ENCODE assay signal across 11 cellular contexts in the genomic region with DNA sequence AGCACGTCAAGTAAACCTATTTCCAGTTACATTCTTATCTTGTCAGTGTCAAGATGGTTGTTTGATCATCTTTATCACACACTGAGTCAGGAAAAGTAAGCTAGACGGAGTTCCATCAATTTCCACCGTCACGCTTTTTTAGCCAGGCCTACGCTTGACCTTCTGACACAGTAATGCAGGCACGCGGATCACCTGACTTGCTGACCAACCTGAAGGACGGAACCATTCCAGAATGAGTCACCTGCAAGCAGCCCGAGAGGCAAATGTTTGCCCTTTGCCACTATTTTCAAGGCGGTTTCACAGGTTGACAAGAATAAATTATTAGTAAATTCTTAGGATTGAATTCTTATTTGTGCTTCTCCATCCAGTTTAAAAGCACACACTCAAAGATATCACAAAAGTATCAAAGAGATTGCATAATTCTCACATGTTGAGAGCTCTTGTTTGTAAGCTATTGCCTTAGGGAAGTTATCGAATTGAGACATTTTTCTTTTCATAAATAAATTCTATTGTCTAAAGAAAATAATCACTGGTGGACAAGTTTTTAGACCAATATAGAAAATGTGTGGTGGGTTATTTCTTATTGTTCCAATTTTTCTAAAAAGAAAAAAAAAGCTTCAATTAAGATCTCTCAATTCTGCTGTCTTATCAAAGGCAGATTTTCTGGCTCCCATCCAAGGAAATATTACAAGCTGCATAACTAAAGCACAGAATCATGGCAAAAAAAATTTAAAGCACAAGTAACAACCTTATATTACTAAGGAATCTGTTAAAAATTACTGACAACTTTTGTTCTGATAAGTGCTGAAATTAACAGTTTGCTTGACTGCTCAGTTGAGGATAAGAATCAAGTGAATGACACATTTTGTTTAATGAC. TPM values are rescaled to one million over a fixed set of nuclear protein-coding genes. Genes with fewer than 3 reads are reported as not detected.
DNase-seq lines count a peak whose midpoint lies in the region; ATAC-seq and TF ChIP-seq lines count a peak whose summit lies in the region.
"Had no signal": no experiment of that assay in that cellular context is flagged by ENCODE, and none has a peak within 500 bp of the region (broad histone marks: within the 10 kb centered on the region; RNA-seq: fewer than 3 reads in every experiment).

No MANE protein-coding gene starts in this region.

- TF ChIP-seq POLR2A in body of pancreas (IDR thresholded peaks at IDR 0.05) (no peak), uterus (IDR thresholded peaks at IDR 0.05) (no peak)

- no peaks in the 10 kb centered on the region for H3K27me3 ChIP-seq in BLaER1
- H3K27me3 ChIP-seq in body of pancreas = no peaks in the 10 kb centered on the region
- no peaks in the 10 kb centered on the region for H3K27me3 ChIP-seq in uterus

- H3K9me3 ChIP-seq in BLaER1 (peaks cover 5% of the 10 kb centered on the region; the same call in 1 of the 2 replicates), body of pancreas (no peaks in the 10 kb centered on the region), uterus (no peaks in the 10 kb centered on the region)

- peak overlapping the region; percentile 96 for H3K4me2 ChIP-seq in BLaER1

- H3K36me3 ChIP-seq in BLaER1 (peaks cover 31% of the 10 kb centered on the region; the same call in 1 of the 2 replicates), body of pancreas (replicated peaks in 1 of 2; ENCODE audit: insufficient read depth in 1 of 2, low read depth in 2 of 2) (peaks cover 0 to 2% of the 10 kb centered on the region in 2 donors), uterus (no peaks in the 10 kb centered on the region)

- H4K20me1 ChIP-seq in BLaER1 = no peaks in the 10 kb centered on the region

- intact Hi-C loops in body of pancreas (cut with DNase I) (loop anchor here (10.0 kb wide), 1 partner anchor 47 kb away; no protein-coding TSS in a partner anchor), uterus (cut with DNase I; ENCODE audit: low total_unique reads) (no loop called here)

- no peak overlapping the region for H3K4me3 Mint-ChIP-seq in mesothelial cell of epicardium

- no peaks in the 10 kb centered on the region for H3K27me3 Mint-ChIP-seq in mesothelial cell of epicardium (ENCODE audit: low read depth)

- H3K4me1 ChIP-seq in BLaER1 = peaks cover 86% of the 10 kb centered on the region
- H3K4me1 ChIP-seq in body of pancreas = peaks cover 11% of the 10 kb centered on the region
- no peaks in the 10 kb centered on the region for H3K4me1 ChIP-seq in uterus

- DNase-seq in HK-2 (ENCODE audit: unreplicated experiment) (peak; percentile 87), body of pancreas (peak; percentile 57 to 87 (median 70)), mesothelial cell of epicardium (ENCODE audit: low spot score in 2 of 2, unreplicated experiment in 2 of 2) (no peak), iPS-NIHi7 (ENCODE audit: extremely low spot score) (no peak), NCI-H2227 (lab: John Stamatoyannopoulos, UW; ENCODE audit: unreplicated experiment) (no peak), uterus (no peak)
- DNase-seq: activated CD4-positive, alpha-beta T cell treated with anti-CD3 and anti-CD28 coated beads, Interleukin-2, amount 50 U/mL, for 4 hours; Kasumi-1 had no signal

- H3K27ac ChIP-seq in BLaER1 (peak overlapping the region; percentile 96), body of pancreas (peak overlapping the region; percentile 43 to 63 (median 54)), uterus (no peak overlapping the region)
- H3K27ac ChIP-seq: coronary artery had no signal

- WGBS in body of pancreas, 2 donors = 48 to 52% methylated on average over 11 of the region's 11 CpGs

- no peaks in the 10 kb centered on the region for H3K9me3 Mint-ChIP-seq in mesothelial cell of epicardium

- peaks cover 74% of the 10 kb centered on the region for H3K4me1 Mint-ChIP-seq in mesothelial cell of epicardium

- H3K27ac Mint-ChIP-seq in mesothelial cell of epicardium = peak overlapping the region; percentile 89

- ATAC-seq in body of pancreas = peak; percentile 93
- no peak for ATAC-seq in GM21717 (IDR thresholded peaks at IDR 0.05; ENCODE audit: unreplicated experiment)

- TF ChIP-seq CTCF in body of pancreas (IDR thresholded peaks at IDR 0.05) (no peak), mesothelial cell of epicardium (IDR thresholded peaks at IDR 0.05; ENCODE audit: unreplicated experiment) (no peak), uterus (IDR thresholded peaks at IDR 0.05) (no peak)

- peak overlapping the region; percentile 86 for H3K9ac ChIP-seq in BLaER1

- peaks cover 20% of the 10 kb centered on the region for H3K36me3 Mint-ChIP-seq in mesothelial cell of epicardium

- peak overlapping the region; percentile 72; the same call in 1 of the 2 replicates for H3K4me3 ChIP-seq in BLaER1
- no peak overlapping the region for H3K4me3 ChIP-seq in body of pancreas
- no peak overlapping the region for H3K4me3 ChIP-seq in uterus
- H3K4me3 ChIP-seq: coronary artery had no signal

RNA-seq across cellular contexts. Expression of a gene that starts 31.9 kb away (rescaled TPM):
- 10 to 100 TPM; 15.8 to 33.6 TPM for total RNA-seq in body of pancreas
- total RNA-seq in mesothelial cell of epicardium = 46.9 to 52.8 TPM (median 51.7 TPM) in 3 replicates
- 100 to 1,000 TPM in 1 of 4 donors, 10 to 100 TPM in 3; 26.2 to 103 (median 74.8) TPM for total RNA-seq in uterus

Comparison
In these comparisons a context has a peak if more than half of its experiments do, and no peak if none do; other contexts are left out.
1. H3K27ac ChIP-seq: peak in BLaER1 (single experiment) and body of pancreas (4 of 4); none in uterus (0 of 2).
2. DNase-seq: peak in HK-2 (single experiment) and body of pancreas (4 of 4); none in mesothelial cell of epicardium (0 of 2), iPS-NIHi7 (single experiment), NCI-H2227 (single experiment) and uterus (0 of 2).